In genomic region chr19:633786-634639, GRCh38 we compare ENCODE assay signal across 8 cellular contexts. TPM values are rescaled to one million over a fixed set of nuclear protein-coding genes. Genes with fewer than 3 reads are reported as not detected.
DNase-seq lines count a peak whose midpoint lies in the region; ATAC-seq, FAIRE-seq and TF ChIP-seq lines count a peak whose summit lies in the region.
"Had no signal": no experiment of that assay in that cellular context is flagged by ENCODE, and none has a peak within 500 bp of the region (broad histone marks: within the 10 kb centered on the region; RNA-seq: fewer than 3 reads in every experiment).

No MANE protein-coding gene starts in this region.

- no peak overlapping the region for H2AFZ ChIP-seq in HCT116 (ENCODE audit: low read depth, low read length, poor library complexity, severe bottlenecking)

- H3K27me3 Mint-ChIP-seq in T-helper 2 cell treated with Interferon-gamma antibody and Interleukin-4, amounts not matched to agents 5 μg/mL and 100 μg/mL, for 36 hours (ENCODE audit: low read depth), result peaks cover 7% of the 10 kb centered on the region

- no peaks in the 10 kb centered on the region for H3K9me2 ChIP-seq in HCT116 (ENCODE audit: insufficient read depth)

- CTCF ChIA-PET in HCT116 (lab: Charles Lee), result interaction anchor here (1.3 kb wide), 1 partner anchor 123 kb away, joined by 3 read pairs; no protein-coding TSS in a partner anchor

- H3K9me3 Mint-ChIP-seq in T-helper 2 cell treated with Interferon-gamma antibody and Interleukin-4, amounts not matched to agents 5 μg/mL and 100 μg/mL, for 36 hours, result no peaks in the 10 kb centered on the region

- no peak for TF ChIP-seq RAD21 in HCT116 (IDR thresholded peaks at IDR 0.05; ENCODE audit: low read depth)

- peak overlapping the region; percentile 98 for H3K4me3 Mint-ChIP-seq in T-helper 2 cell treated with Interferon-gamma antibody and Interleukin-4, amounts not matched to agents 5 μg/mL and 100 μg/mL, for 36 hours

- H3K4me1 ChIP-seq in HCT116 (ENCODE audit: control insufficient read depth in 1 of 2, insufficient read depth in 2 of 2, low read length in 2 of 2) (peaks cover 8 to 22% of the 10 kb centered on the region in 2 experiments; a peak in 3 of 4 replicates), right atrium auricular region (peaks cover 0 to 25% of the 10 kb centered on the region in 2 donors), small intestine (ENCODE audit: control insufficient read depth in 2 of 2, insufficient read depth in 1 of 2, low read depth in 1 of 2, low read length in 1 of 2) (peaks cover 0 to 10% of the 10 kb centered on the region in 2 donors)

- peaks cover 39% of the 10 kb centered on the region for H3K79me2 ChIP-seq in HCT116 (ENCODE audit: insufficient read depth, low read length)

- H3K27me3 ChIP-seq in HCT116 (ENCODE audit: insufficient read depth, low read length), result no peaks in the 10 kb centered on the region
- no peaks in the 10 kb centered on the region for H3K27me3 ChIP-seq in right atrium auricular region
- no peaks in the 10 kb centered on the region for H3K27me3 ChIP-seq in small intestine (ENCODE audit: control insufficient read depth in 2 of 2, insufficient read depth in 2 of 2, low read length in 2 of 2)

- BruUV-seq in HCT116 (replicated peaks; lab: Mats Ljungman, UMichigan), result TSS peak; percentile 79

- peaks cover 10% of the 10 kb centered on the region for H3K4me1 Mint-ChIP-seq in T-helper 2 cell treated with Interferon-gamma antibody and Interleukin-4, amounts not matched to agents 5 μg/mL and 100 μg/mL, for 36 hours (ENCODE audit: low read depth)

- peaks cover 5% of the 10 kb centered on the region for H3K36me3 Mint-ChIP-seq in T-helper 2 cell treated with Interferon-gamma antibody and Interleukin-4, amounts not matched to agents 5 μg/mL and 100 μg/mL, for 36 hours (ENCODE audit: low read depth)

- intact Hi-C loops in HCT116 (cut with micrococcal nuclease), result no loop called here

- WGBS in small intestine, 3 donors, result 20 to 25% (median 24%) methylated on average over 31 to 32 of the region's 32 CpGs

- peaks cover 9 to 22% of the 10 kb centered on the region in 2 experiments for H3K36me3 ChIP-seq in HCT116 (ENCODE audit: control insufficient read depth in 1 of 2, insufficient read depth in 2 of 2, low read length in 2 of 2)
- H3K36me3 ChIP-seq in right atrium auricular region, result peaks cover 6% of the 10 kb centered on the region
- peaks cover 0 to 1% of the 10 kb centered on the region in 2 donors for H3K36me3 ChIP-seq in small intestine (ENCODE audit: control insufficient read depth in 2 of 2, insufficient read depth in 2 of 2, low read length in 2 of 2)

- peak overlapping the region; percentile 85 to 97 for H3K4me3 ChIP-seq in HCT116 (replicated peaks in 1 of 2; ENCODE audit: low read depth in 1 of 2, low read length in 2 of 2)
- H3K4me3 ChIP-seq in right atrium auricular region, result peak overlapping the region; percentile 92 to 96
- H3K4me3 ChIP-seq in small intestine (ENCODE audit: low read depth in 1 of 2, low read length in 2 of 2), result peak overlapping the region; percentile 27 to 40

- no peaks in the 10 kb centered on the region for H3K9me3 ChIP-seq in HCT116 (ENCODE audit: control insufficient read depth in 1 of 2, insufficient read depth in 1 of 2, low read depth in 1 of 2, low read length in 2 of 2)
- H3K9me3 ChIP-seq in right atrium auricular region, result no peaks in the 10 kb centered on the region
- no peaks in the 10 kb centered on the region for H3K9me3 ChIP-seq in small intestine (ENCODE audit: control insufficient read depth, low read depth)

- POLR2A ChIA-PET in HCT116 (lab: Charles Lee), result no interaction called here

- H3K27ac ChIP-seq in HCT116 (ENCODE audit: low read depth, low read length), result peak overlapping the region; percentile 65
- H3K27ac ChIP-seq in right atrium auricular region, result peak overlapping the region; percentile 62 to 63
- H3K27ac ChIP-seq in small intestine (ENCODE audit: low read depth in 1 of 2, low read length in 1 of 2), result peak overlapping the region in 1 of 2 donors; percentile 18

- RAD21 ChIA-PET in HCT116 (lab: Charles Lee; ENCODE audit: low non-redundant PET in 1 of 2, low total read pairs in 2 of 2, uncharacterized antibody in 2 of 2, unreplicated experiment in 2 of 2), result interaction anchor here in 1 of 2 experiments (0.6 kb wide), 1 partner anchor 119 kb away, joined by 4 read pairs; no protein-coding TSS in a partner anchor

- H3K4me2 ChIP-seq in HCT116 (ENCODE audit: low read length), result peak overlapping the region; percentile 85

- DNase-seq in HCT116 (ENCODE audit: low read depth, low spot score), result no peak
- no peak for DNase-seq in T-helper 2 cell treated with Interferon-gamma antibody and Interleukin-4, amounts not matched to agents 5 μg/mL and 100 μg/mL, for 36 hours (ENCODE audit: low spot score)
- DNase-seq in right atrium auricular region (ENCODE audit: low spot score), result no peak
- no peak for DNase-seq in small intestine
- DNase-seq in GF-D8 (lab: John Stamatoyannopoulos, UW), result no peak
- DNase-seq in kidney tubule cell (ENCODE audit: low spot score), result no peak

- FAIRE-seq in small intestine (lab: Jason Lieb, UNC), result no peak

- H4K20me1 ChIP-seq in HCT116 (ENCODE audit: insufficient read depth), result no peaks in the 10 kb centered on the region

- H3K27ac Mint-ChIP-seq in T-helper 2 cell treated with Interferon-gamma antibody and Interleukin-4, amounts not matched to agents 5 μg/mL and 100 μg/mL, for 36 hours, result peak overlapping the region; percentile 72

- H3K9ac ChIP-seq in HCT116 (ENCODE audit: low read length), result peak overlapping the region; percentile 72

- ATAC-seq in HCT116 (no peak; the same call in 1 of the 2 replicates), GM21786 (IDR thresholded peaks at IDR 0.05; ENCODE audit: unreplicated experiment) (no peak)

- TF ChIP-seq CTCF in HCT116 (IDR thresholded peaks at IDR 0.05 in 2 of 3, conservative IDR thresholded peaks at IDR 0.05 in 1 of 3; ENCODE audit: borderline replicate concordance in 1 of 3, insufficient read depth in 1 of 3, low read depth in 2 of 3, low read length in 2 of 3), result no peak
- no peak for TF ChIP-seq CTCF in right atrium auricular region (IDR thresholded peaks at IDR 0.05)

- TF ChIP-seq POLR2A in HCT116 (IDR thresholded peaks at IDR 0.05; ENCODE audit: borderline replicate concordance, extremely low read depth, insufficient read depth, insufficient read length), result no peak

TF ChIP-seq in HCT116, 20 proteins besides CTCF, POLR2A, EP300 and RAD21:
- no peak for TF ChIP-seq ZFX (IDR thresholded peaks at IDR 0.05)
- no peak for TF ChIP-seq SIN3A (IDR thresholded peaks at IDR 0.05; ENCODE audit: low read depth)
- TF ChIP-seq SRF (IDR thresholded peaks at IDR 0.05; ENCODE audit: low read depth), result no peak
- TF ChIP-seq MAX (IDR thresholded peaks at IDR 0.05), result no peak

RNA-seq across cellular contexts. Expression of gene POLRMT, which starts 0.7 kb away (rescaled TPM):
- total RNA-seq in HCT116 (2021; ENCODE audit: unreplicated experiment), result 138 TPM
- 175 and 185 TPM in 2 replicates for polyA plus RNA-seq in HCT116 (2012)
- 10 to 100 TPM; 24.5 to 30.4 TPM for total RNA-seq in right atrium auricular region
- 100 to 1,000 TPM in 1 of 3 donors, 10 to 100 TPM in 2; 74.1 to 153 (median 99.4) TPM for polyA plus RNA-seq in small intestine

RNA-seq across cellular contexts. Expression of gene FGF22, which starts 5.7 kb away (rescaled TPM):
- total RNA-seq in HCT116 (2021; ENCODE audit: unreplicated experiment), result 1.5 TPM
- polyA plus RNA-seq in HCT116 (2012), result 0.35 and 0.39 TPM in 2 replicates
- total RNA-seq in right atrium auricular region, result under 1 TPM; 0.35 to 0.37 TPM
- polyA plus RNA-seq in small intestine, result under 1 TPM in 1 of 3 donors, not detected in 2; 0.30 TPM
- total RNA-seq: activated CD8-positive, alpha-beta memory T cell treated with anti-CD3 and anti-CD28 coated beads for 36 hours had no signal

RNA-seq across cellular contexts. Expression of gene RNF126, which starts 29.0 kb away (rescaled TPM):
- total RNA-seq in HCT116 (2021; ENCODE audit: unreplicated experiment) (93.8 TPM), right atrium auricular region (10 to 100 TPM; 53.3 to 68.5 TPM)
- polyA plus RNA-seq in HCT116 (2012), result 87.9 and 89.0 TPM in 2 replicates
- 10 to 100 TPM; 54.4 to 60.2 (median 56.5) TPM for polyA plus RNA-seq in small intestine

RNA-seq across cellular contexts. Expression of gene FSTL3, which starts 42.2 kb away (rescaled TPM):
- total RNA-seq in HCT116 (2021; ENCODE audit: unreplicated experiment) (29.1 TPM), right atrium auricular region (100 to 1,000 TPM in 1 of 2 donors, 10 to 100 TPM in 1; 64.4 to 437 TPM)
- 25.7 and 26.1 TPM in 2 replicates for polyA plus RNA-seq in HCT116 (2012)
- polyA plus RNA-seq in small intestine, result 10 to 100 TPM in 1 of 3 donors, 1 to 10 TPM in 2; 4.0 to 30.0 (median 5.4) TPM

RNA-seq across cellular contexts. Expression of gene HCN2, which starts 44.3 kb away (rescaled TPM):
- 2.4 TPM for total RNA-seq in HCT116 (2021; ENCODE audit: unreplicated experiment)
- polyA plus RNA-seq in HCT116 (2012), result 2.3 TPM in 2 replicates
- 10 to 100 TPM in 1 of 2 donors, 1 to 10 TPM in 1; 1.4 to 11.1 TPM for total RNA-seq in right atrium auricular region
- polyA plus RNA-seq in small intestine, result under 1 TPM in 1 of 3 donors, not detected in 2; 0.58 TPM

Comparison
In these comparisons a context has a peak if more than half of its experiments do, and no peak if none do; other contexts are left out.
1. H3K4me3 ChIP-seq: peak in every context shown above with its lines; median percentile 94 in right atrium auricular region; 91 in HCT116; 34 in small intestine.